18 cellular contexts compared by ENCODE assay signal in genomic region chr9:129011170-129011569, GRCh38. TPM values are rescaled to one million over a fixed set of nuclear protein-coding genes. Genes with fewer than 3 reads are reported as not detected.
A peak's percentile ranks its signal among the peaks of the same experiment; 100 is the strongest.
DNase-seq lines count a peak whose midpoint lies in the region; ATAC-seq and TF ChIP-seq lines count a peak whose summit lies in the region.
"Had no signal": no experiment of that assay in that cellular context is flagged by ENCODE, and none has a peak within 500 bp of the region (broad histone marks: within the 10 kb centered on the region; RNA-seq: fewer than 3 reads in every experiment).

No MANE protein-coding gene starts in this region.

- TF ChIP-seq CTCF in HFFc6 (IDR thresholded peaks at IDR 0.05) = no peak
- TF ChIP-seq CTCF in neural crest cell (conservative IDR thresholded peaks at IDR 0.05) = no peak

- no peak for DNase-seq in HFFc6
- no peak for DNase-seq in activated T-helper 1 cell treated with anti-CD3 and anti-CD28 coated beads, Interleukin-12 subunit alpha, Interleukin-12 subunit beta, Interleukin-2, Interleukin-4 antibody, amounts not matched to agents 30 ng/mL and 10 ng/mL and 1 ng/mL, durations not matched to agents 14 hours and 24 hours and 36 hours (ENCODE audit: low spot score)
- no peak for DNase-seq in neural crest cell (ENCODE audit: low read depth, low spot score)
- no peak for DNase-seq in T-helper 1 cell
- DNase-seq in COR-L47 (lab: John Stamatoyannopoulos, UW) = no peak
- no peak for DNase-seq in NCI-H1092 (lab: John Stamatoyannopoulos, UW)
- DNase-seq: CD8-positive, alpha-beta memory T cell; DMS 273 treated with DMSO at 0.1 percent for 48 hours; GDM1; GOT3; NCI-H1105 treated with DMSO at 0.1 percent for 48 hours; NCI-H187 treated with DMSO at 0.1 percent for 48 hours; NCI-H446 treated with DMSO at 0.1 percent for 48 hours had no signal

- H3K27me3 ChIP-seq in BLaER1 = no peaks in the 10 kb centered on the region

- peaks cover 38% of the 10 kb centered on the region for H3K4me1 ChIP-seq in BLaER1

- H4K20me1 ChIP-seq in BLaER1 = peaks cover 25% of the 10 kb centered on the region; the same call in 1 of the 2 replicates

- H3K36me3 ChIP-seq in BLaER1 = peaks cover 98% of the 10 kb centered on the region

- H3K4me2 ChIP-seq in BLaER1 = peak overlapping the region; percentile 65

- H3K27ac Mint-ChIP-seq in HFFc6 (peak overlapping the region; percentile 56; the same call in 1 of the 2 replicates), neural crest cell (ENCODE audit: unreplicated experiment) (peak overlapping the region; percentile 75)
- H3K27ac Mint-ChIP-seq in activated T-helper 1 cell treated with anti-CD3 and anti-CD28 coated beads, Interleukin-12 subunit alpha, Interleukin-12 subunit beta, Interleukin-2, Interleukin-4 antibody, amounts not matched to agents 30 ng/mL and 10 ng/mL and 1 ng/mL, durations not matched to agents 14 hours and 24 hours and 36 hours = peak overlapping the region; percentile 61
- H3K27ac Mint-ChIP-seq: IgD-negative memory B cell had no signal

- H3K9ac ChIP-seq in BLaER1 = peak overlapping the region; percentile 58; the same call in 1 of the 2 replicates

- H3K9me3 ChIP-seq in BLaER1 = no peaks in the 10 kb centered on the region

- H3K9me3 Mint-ChIP-seq in HFFc6 = no peaks in the 10 kb centered on the region
- no peaks in the 10 kb centered on the region for H3K9me3 Mint-ChIP-seq in activated T-helper 1 cell treated with anti-CD3 and anti-CD28 coated beads, Interleukin-12 subunit alpha, Interleukin-12 subunit beta, Interleukin-2, Interleukin-4 antibody, amounts not matched to agents 30 ng/mL and 10 ng/mL and 1 ng/mL, durations not matched to agents 14 hours and 24 hours and 36 hours
- H3K9me3 Mint-ChIP-seq in neural crest cell = no peaks in the 10 kb centered on the region
- H3K9me3 Mint-ChIP-seq: CD8-positive, alpha-beta memory T cell; IgD-negative memory B cell had no signal

- no peak for ATAC-seq in HG02840 (IDR thresholded peaks at IDR 0.05; ENCODE audit: low FRiP score, unreplicated experiment)
- ATAC-seq: GM12878 had no signal

- H3K4me1 Mint-ChIP-seq in HFFc6 (ENCODE audit: low read depth) (no peaks in the 10 kb centered on the region), neural crest cell (peaks cover 5% of the 10 kb centered on the region)
- no peaks in the 10 kb centered on the region for H3K4me1 Mint-ChIP-seq in activated T-helper 1 cell treated with anti-CD3 and anti-CD28 coated beads, Interleukin-12 subunit alpha, Interleukin-12 subunit beta, Interleukin-2, Interleukin-4 antibody, amounts not matched to agents 30 ng/mL and 10 ng/mL and 1 ng/mL, durations not matched to agents 14 hours and 24 hours and 36 hours (ENCODE audit: low read depth)
- H3K4me1 Mint-ChIP-seq: CD8-positive, alpha-beta memory T cell had no signal

- H3K27me3 Mint-ChIP-seq in HFFc6 (ENCODE audit: insufficient read depth) (peaks cover 4% of the 10 kb centered on the region), neural crest cell (ENCODE audit: low read depth) (peaks cover 5% of the 10 kb centered on the region)
- no peaks in the 10 kb centered on the region for H3K27me3 Mint-ChIP-seq in activated T-helper 1 cell treated with anti-CD3 and anti-CD28 coated beads, Interleukin-12 subunit alpha, Interleukin-12 subunit beta, Interleukin-2, Interleukin-4 antibody, amounts not matched to agents 30 ng/mL and 10 ng/mL and 1 ng/mL, durations not matched to agents 14 hours and 24 hours and 36 hours (ENCODE audit: insufficient read depth)
- H3K27me3 Mint-ChIP-seq: CD8-positive, alpha-beta memory T cell; IgD-negative memory B cell had no signal

- H3K4me3 Mint-ChIP-seq in HFFc6 (no peak overlapping the region), neural crest cell (peak overlapping the region; percentile 19)
- H3K4me3 Mint-ChIP-seq in activated T-helper 1 cell treated with anti-CD3 and anti-CD28 coated beads, Interleukin-12 subunit alpha, Interleukin-12 subunit beta, Interleukin-2, Interleukin-4 antibody, amounts not matched to agents 30 ng/mL and 10 ng/mL and 1 ng/mL, durations not matched to agents 14 hours and 24 hours and 36 hours = no peak overlapping the region
- H3K4me3 Mint-ChIP-seq: CD8-positive, alpha-beta memory T cell had no signal

- H3K27ac ChIP-seq in BLaER1 = 0 out of 2 replicates have a peak overlapping the region, but pooled peaks have one; percentile 44

- no peaks in the 10 kb centered on the region; the same call in 1 of the 2 replicates for H3K36me3 Mint-ChIP-seq in HFFc6 (ENCODE audit: low read depth)
- peaks cover 21% of the 10 kb centered on the region for H3K36me3 Mint-ChIP-seq in activated T-helper 1 cell treated with anti-CD3 and anti-CD28 coated beads, Interleukin-12 subunit alpha, Interleukin-12 subunit beta, Interleukin-2, Interleukin-4 antibody, amounts not matched to agents 30 ng/mL and 10 ng/mL and 1 ng/mL, durations not matched to agents 14 hours and 24 hours and 36 hours (ENCODE audit: low read depth)
- H3K36me3 Mint-ChIP-seq in neural crest cell (ENCODE audit: low read depth) = peaks cover 4% of the 10 kb centered on the region

- no peak overlapping the region for H3K4me3 ChIP-seq in BLaER1
- H3K4me3 ChIP-seq: GM12878, SK-N-MC had no signal

- intact Hi-C loops in activated T-helper 1 cell treated with anti-CD3 and anti-CD28 coated beads, Interleukin-12 subunit alpha, Interleukin-12 subunit beta, Interleukin-2, Interleukin-4 antibody, amounts not matched to agents 30 ng/mL and 10 ng/mL and 1 ng/mL, durations not matched to agents 14 hours and 24 hours and 36 hours (cut with micrococcal nuclease) = no loop called here

RNA-seq across cellular contexts. Expression of gene SH3GLB2, which starts 17.0 kb away (rescaled TPM):
- 10 to 100 TPM; 38.1 to 56.1 (median 42.7) TPM for total RNA-seq in HFFc6 (2021; fragmentation: NEBNext Ultra II Directional; extraction: Animal tissue kit (Norgen Biotek cat#: 25700))
- total RNA-seq in activated T-helper 1 cell treated with anti-CD3 and anti-CD28 coated beads, Interleukin-12 subunit alpha, Interleukin-12 subunit beta, Interleukin-2, Interleukin-4 antibody, amounts not matched to agents 30 ng/mL and 10 ng/mL and 1 ng/mL, durations not matched to agents 14 hours and 24 hours and 36 hours = 71.1 and 74.8 TPM in 2 replicates
- 71.7 and 76.1 TPM in 2 replicates for total RNA-seq in neural crest cell

RNA-seq across cellular contexts. Expression of gene MIGA2, which starts 25.3 kb away (rescaled TPM):
- 10 to 100 TPM; 20.2 to 30.2 (median 22.2) TPM for total RNA-seq in HFFc6 (2021; fragmentation: NEBNext Ultra II Directional; extraction: Animal tissue kit (Norgen Biotek cat#: 25700))
- 43.4 and 43.8 TPM in 2 replicates for total RNA-seq in activated T-helper 1 cell treated with anti-CD3 and anti-CD28 coated beads, Interleukin-12 subunit alpha, Interleukin-12 subunit beta, Interleukin-2, Interleukin-4 antibody, amounts not matched to agents 30 ng/mL and 10 ng/mL and 1 ng/mL, durations not matched to agents 14 hours and 24 hours and 36 hours
- total RNA-seq in neural crest cell = 34.4 and 38.3 TPM in 2 replicates
